ENCODE assay signal across 20 cellular contexts in genomic region chr21:15543473-15543872, GRCh38.
DNase-seq lines count a peak whose midpoint lies in the region; ATAC-seq and TF ChIP-seq lines count a peak whose summit lies in the region.
"Had no signal": no experiment of that assay in that cellular context is flagged by ENCODE, and none has a peak within 500 bp of the region (broad histone marks: within the 10 kb centered on the region; RNA-seq: fewer than 3 reads in every experiment).

No MANE protein-coding gene starts in this region.

- H3K27me3 ChIP-seq in IMR-90 (ENCODE audit: control insufficient read depth, insufficient read depth, low read length), result no peaks in the 10 kb centered on the region
- H3K27me3 ChIP-seq in sigmoid colon, result no peaks in the 10 kb centered on the region
- H3K27me3 ChIP-seq: MG63, SJSA1 had no signal

- TF ChIP-seq EP300 in sigmoid colon (IDR thresholded peaks at IDR 0.05), result no peak

- CTCF ChIA-PET in IMR-90 (lab: Yijun Ruan, JAX), result interaction anchor here (0.6 to 0.8 kb wide), 2 partner anchors 9 to 22 kb away, joined by 3 to 4 read pairs; no protein-coding TSS in a partner anchor

- H2BK120ac ChIP-seq in IMR-90 (ENCODE audit: low read depth, low read length), result no peak overlapping the region

- DNase-seq in H4 (ENCODE audit: low spot score) (peak; percentile 61), IMR-90 (no peak), NCI-H69 (lab: John Stamatoyannopoulos, UW) (peak; percentile 6), choroid plexus epithelial cell (ENCODE audit: low read depth) (peak; percentile 2), DMS53 treated with DMSO at 0.1 percent for 48 hours (lab: John Stamatoyannopoulos, UW; ENCODE audit: unreplicated experiment) (no peak), sigmoid colon (no peak)
- DNase-seq in activated CD4-positive, CD25-positive, alpha-beta regulatory T cell treated with anti-CD3 and anti-CD28 coated beads, Interleukin-2, amount 50 U/mL, for 72 hours, result no peak
- DNase-seq: CD4-positive, CD25-positive, alpha-beta regulatory T cell; DMS79; Kasumi-1; MG63; NCI-H1694; NCI-H2081 treated with DMSO at 0.1 percent for 48 hours; NCI-H446; NCI-H526; SW 1271 had no signal

- H4K8ac ChIP-seq in IMR-90 (ENCODE audit: low read depth in 2 of 2, low read length in 2 of 2), result no peak overlapping the region

- in situ Hi-C loops in IMR-90 (cut with MboI; ENCODE audit: low sequenced_read_pairs), result no loop called here

- H3K36me3 ChIP-seq in IMR-90 (ENCODE audit: control insufficient read depth, insufficient read depth, low read length), result no peaks in the 10 kb centered on the region
- no peaks in the 10 kb centered on the region for H3K36me3 ChIP-seq in sigmoid colon
- H3K36me3 ChIP-seq: HAP-1, MG63, SJSA1 had no signal

- no peaks in the 10 kb centered on the region for H4K20me1 ChIP-seq in IMR-90 (ENCODE audit: insufficient read depth, low read length)

- no peaks in the 10 kb centered on the region for H3K9me1 ChIP-seq in IMR-90 (ENCODE audit: insufficient read depth, low read length)

- TF ChIP-seq CTCF in IMR-90 (conservative IDR thresholded peaks at IDR 0.05; ENCODE audit: low read depth, low read length) (no peak), choroid plexus epithelial cell (conservative IDR thresholded peaks at IDR 0.05; ENCODE audit: low read depth, low read length) (no peak), sigmoid colon (IDR thresholded peaks at IDR 0.05) (no peak)

- no peak overlapping the region for H2BK15ac ChIP-seq in IMR-90 (ENCODE audit: low read depth, low read length)

- H3K4ac ChIP-seq in IMR-90 (ENCODE audit: low read depth, low read length), result no peak overlapping the region

- no peak overlapping the region for H4K5ac ChIP-seq in IMR-90 (ENCODE audit: low read depth, low read length)

- no peak overlapping the region for H2BK5ac ChIP-seq in IMR-90 (ENCODE audit: low read depth, low read length, poor library complexity, severe bottlenecking)

- no peak overlapping the region for H3K56ac ChIP-seq in IMR-90 (ENCODE audit: extremely low read depth, insufficient read depth, low read length)

- no CpG with 5 or more reads among the region's 6 CpGs for WGBS in IMR-90 (ENCODE audit: extremely low coverage in 2 of 2, insufficient read length in 1 of 2), 2 experiments
- WGBS in sigmoid colon, 2 donors, result 72 to 81% methylated on average over 6 of the region's 6 CpGs

- H3K4me1 ChIP-seq in IMR-90 (ENCODE audit: control insufficient read depth, insufficient read depth, low read length), result no peaks in the 10 kb centered on the region
- H3K4me1 ChIP-seq in sigmoid colon, result peaks cover 0 to 5% (median 0%) of the 10 kb centered on the region in 4 donors
- H3K4me1 ChIP-seq: HAP-1, SJSA1 had no signal

- no peak for TF ChIP-seq RAD21 in IMR-90 (IDR thresholded peaks at IDR 0.05; ENCODE audit: low read length)

- H3K18ac ChIP-seq in IMR-90 (ENCODE audit: low read depth, low read length), result no peak overlapping the region

- no peak overlapping the region for H3K14ac ChIP-seq in IMR-90 (replicated peaks; ENCODE audit: low read depth, low read length)

- no peak overlapping the region for H3K23ac ChIP-seq in IMR-90 (ENCODE audit: low read depth, low read length)

- H3K4me2 ChIP-seq in IMR-90 (ENCODE audit: low read depth, low read length), result no peak overlapping the region

- H3K9me3 ChIP-seq in IMR-90 (ENCODE audit: control insufficient read depth, insufficient read depth, low read length) (no peaks in the 10 kb centered on the region), sigmoid colon (no peaks in the 10 kb centered on the region)
- H3K9me3 ChIP-seq: HAP-1, SJSA1 had no signal

- no peak overlapping the region for H4K91ac ChIP-seq in IMR-90 (ENCODE audit: insufficient read depth, low read depth, low read length)

- no peak overlapping the region for H3K27ac ChIP-seq in IMR-90 (ENCODE audit: insufficient read depth, low read length)
- no peak overlapping the region for H3K27ac ChIP-seq in sigmoid colon
- H3K27ac ChIP-seq: HL-60, SJSA1 had no signal

- BruUV-seq in IMR-90 (replicated peaks; lab: Mats Ljungman, UMichigan), result no TSS peak

- no peak overlapping the region for H3K9ac ChIP-seq in IMR-90 (ENCODE audit: low read depth, low read length)

- intact Hi-C loops in IMR-90 (cut with micrococcal nuclease), result no loop called here
- intact Hi-C loops in sigmoid colon (cut with DNase I), result no loop called here

- POLR2A ChIA-PET in IMR-90 (lab: Charles Lee; ENCODE audit: unreplicated experiment), result no interaction called here

- no peak overlapping the region for H2AK9ac ChIP-seq in IMR-90 (replicated peaks; ENCODE audit: low read depth, low read length, poor library complexity)

- H2AFZ ChIP-seq in IMR-90 (replicated peaks; ENCODE audit: low read length, poor library complexity), result no peak overlapping the region

- H3K4me3 ChIP-seq in IMR-90 (ENCODE audit: insufficient read depth, low read depth, low read length), result no peak overlapping the region
- no peak overlapping the region for H3K4me3 ChIP-seq in choroid plexus epithelial cell (ENCODE audit: low read depth, low read length)
- no peak overlapping the region for H3K4me3 ChIP-seq in sigmoid colon
- H3K4me3 ChIP-seq: HAP-1, MG63, SJSA1 had no signal

- no peak overlapping the region for H2AK5ac ChIP-seq in IMR-90 (ENCODE audit: low read depth, low read length)

- TF ChIP-seq POLR2A in IMR-90 (IDR thresholded peaks at IDR 0.05; ENCODE audit: low read depth, low read length), result no peak
- no peak for TF ChIP-seq POLR2A in sigmoid colon (IDR thresholded peaks at IDR 0.05)

- H2BK20ac ChIP-seq in IMR-90 (ENCODE audit: low read depth, low read length), result no peak overlapping the region

- H3K79me1 ChIP-seq in IMR-90 (ENCODE audit: low read depth in 1 of 2, low read length in 2 of 2), result no peaks in the 10 kb centered on the region

- dilution Hi-C loops in IMR-90 (cut with HindIII; ENCODE audit: low sequenced_read_pairs, unreplicated experiment), result no loop called here

- ATAC-seq in IMR-90 (ENCODE audit: low read depth), result no peak
- ATAC-seq: Right ventricle myocardium inferior had no signal

TF ChIP-seq in IMR-90, 13 proteins besides CTCF, POLR2A, EP300 and RAD21:
- TF ChIP-seq CEBPB (IDR thresholded peaks at IDR 0.05; ENCODE audit: low read depth, low read length) (peak; percentile 35; the same call in 1 of the 2 replicates), MAZ (IDR thresholded peaks at IDR 0.05; ENCODE audit: borderline replicate concordance, low read depth, low read length) (no peak), FOS (IDR thresholded peaks at IDR 0.05; ENCODE audit: low read depth, low read length) (no peak), MXI1 (IDR thresholded peaks at IDR 0.05; ENCODE audit: borderline replicate concordance, low read depth, low read length) (no peak)

Comparison
In these comparisons a context has a peak if more than half of its experiments do, and no peak if none do; other contexts are left out.
1. DNase-seq: peak in H4 (single experiment), NCI-H69 (single experiment) and choroid plexus epithelial cell (single experiment); none in IMR-90 (single experiment), activated CD4-positive, CD25-positive, alpha-beta regulatory T cell treated with anti-CD3 and anti-CD28 coated beads, Interleukin-2, amount 50 U/mL, for 72 hours (single experiment), DMS53 treated with DMSO at 0.1 percent for 48 hours (single experiment) and sigmoid colon (single experiment).